1 cellular context compared by ENCODE assay signal in genomic region chr18:23276456-23276855, GRCh38.
TF ChIP-seq lines count a peak whose summit lies in the region.

No MANE protein-coding gene starts in this region.

TF ChIP-seq in GM23338, 12 proteins besides CTCF, POLR2A, EP300 and RAD21:
- TF ChIP-seq JUNB (IDR thresholded peaks at IDR 0.05; ENCODE audit: unreplicated experiment) (no peak), STAT1 (IDR thresholded peaks at IDR 0.05; ENCODE audit: unreplicated experiment) (no peak), CREB1 (CRISPR knock-in tag; IDR thresholded peaks at IDR 0.05; ENCODE audit: low read depth) (no peak), ETS1 (IDR thresholded peaks at IDR 0.05) (no peak), EZH2phosphoT487 (IDR thresholded peaks at IDR 0.05; ENCODE audit: unreplicated experiment) (no peak), EZH2 (IDR thresholded peaks at IDR 0.05; ENCODE audit: low read depth, unreplicated experiment) (no peak), ZNF331 (CRISPR knock-in tag; IDR thresholded peaks at IDR 0.05; ENCODE audit: low read depth) (no peak)
